1 cellular context compared by ENCODE assay signal in genomic region chr1:31575373-31576140, GRCh38.
A peak's percentile ranks its signal among the peaks of the same experiment; 100 is the strongest.
TF ChIP-seq lines count a peak whose summit lies in the region.

No MANE protein-coding gene starts in this region.

TF ChIP-seq in HepG2, 621 proteins besides CTCF, POLR2A, EP300 and RAD21 (continued from another document and continues in another):
- TF ChIP-seq ZNF646 (CRISPR knock-in tag; IDR thresholded peaks at IDR 0.05), result no peak
- TF ChIP-seq ZNF768 (CRISPR knock-in tag; IDR thresholded peaks at IDR 0.05), result no peak
- no peak for TF ChIP-seq DNMT3B (CRISPR knock-in tag; conservative IDR thresholded peaks at IDR 0.05)
- TF ChIP-seq SMYD3 (CRISPR knock-in tag; IDR thresholded peaks at IDR 0.05), result no peak
- TF ChIP-seq ATF7-NPFF (CRISPR knock-in tag; IDR thresholded peaks at IDR 0.05; ENCODE audit: low read depth), result peak; percentile 72; the same call in 1 of the 2 replicates
- TF ChIP-seq RAD51 (IDR thresholded peaks at IDR 0.05; ENCODE audit: borderline replicate concordance), result no peak
- TF ChIP-seq KDM5B (CRISPR knock-in tag; IDR thresholded peaks at IDR 0.05; ENCODE audit: borderline replicate concordance), result no peak
- no peak for TF ChIP-seq ZNF367 (CRISPR knock-in tag; IDR thresholded peaks at IDR 0.05; ENCODE audit: borderline replicate concordance)
- TF ChIP-seq CHCHD3 (CRISPR knock-in tag; IDR thresholded peaks at IDR 0.05), result 0 out of 2 replicates have a peak, but pooled peaks have one; percentile 75
- peak; percentile 6; the same call in 1 of the 2 replicates for TF ChIP-seq HNF4G (IDR thresholded peaks at IDR 0.05; ENCODE audit: borderline replicate concordance, low read depth, low read length)
- TF ChIP-seq HNF4G (CRISPR knock-in tag; IDR thresholded peaks at IDR 0.05; ENCODE audit: borderline replicate concordance, low read depth), result no peak
- TF ChIP-seq ZNF562 (CRISPR knock-in tag; IDR thresholded peaks at IDR 0.05; ENCODE audit: borderline replicate concordance), result no peak
- peak; percentile 68 for TF ChIP-seq ZBTB21 (CRISPR knock-in tag; IDR thresholded peaks at IDR 0.05)
- no peak for TF ChIP-seq HNF1A (IDR thresholded peaks at IDR 0.05; ENCODE audit: low read depth)
- no peak; the same call in 1 of the 2 replicates for TF ChIP-seq HNF1A (CRISPR knock-in tag; IDR thresholded peaks at IDR 0.05; ENCODE audit: borderline replicate concordance)
- TF ChIP-seq SMAD9 (CRISPR knock-in tag; IDR thresholded peaks at IDR 0.05), result no peak
- TF ChIP-seq ZNF550 (CRISPR knock-in tag; IDR thresholded peaks at IDR 0.05; ENCODE audit: borderline replicate concordance), result no peak
- peak; percentile 91 for TF ChIP-seq ZFX (CRISPR knock-in tag; IDR thresholded peaks at IDR 0.05; ENCODE audit: low read depth)
- no peak for TF ChIP-seq FOXC1 (CRISPR knock-in tag; IDR thresholded peaks at IDR 0.05; ENCODE audit: borderline replicate concordance)
- peak; percentile 80 for TF ChIP-seq FOXP4 (CRISPR knock-in tag; IDR thresholded peaks at IDR 0.05)
- TF ChIP-seq ZNF337 (CRISPR knock-in tag; IDR thresholded peaks at IDR 0.05; ENCODE audit: borderline replicate concordance, low read depth), result no peak
- TF ChIP-seq U2AF1 (optimal IDR thresholded peaks at IDR 0.05; ENCODE audit: low read depth, low read length), result no peak
- peak; percentile 51; the same call in 1 of the 2 replicates for TF ChIP-seq PITX1 (CRISPR knock-in tag; IDR thresholded peaks at IDR 0.05)
- TF ChIP-seq YEATS2 (CRISPR knock-in tag; IDR thresholded peaks at IDR 0.05; ENCODE audit: borderline replicate concordance), result no peak
- TF ChIP-seq MAFK (conservative IDR thresholded peaks at IDR 0.05 in 1 of 2, IDR thresholded peaks at IDR 0.05 in 1 of 2; ENCODE audit: low read length in 2 of 2), result no peak
- TF ChIP-seq KLF9 (CRISPR knock-in tag; IDR thresholded peaks at IDR 0.05; ENCODE audit: low read depth), result no peak
- no peak for TF ChIP-seq MXD4 (CRISPR knock-in tag; IDR thresholded peaks at IDR 0.05)
- TF ChIP-seq JARID2 (CRISPR knock-in tag; IDR thresholded peaks at IDR 0.05; ENCODE audit: insufficient replicate concordance), result no peak
- TF ChIP-seq ELF1 (CRISPR knock-in tag; IDR thresholded peaks at IDR 0.05), result no peak
- TF ChIP-seq KLF16 (CRISPR knock-in tag; IDR thresholded peaks at IDR 0.05), result no peak
- 0 out of 2 replicates have a peak, but pooled peaks have one; percentile 9 for TF ChIP-seq PRMT3 (CRISPR knock-in tag; IDR thresholded peaks at IDR 0.05; ENCODE audit: borderline replicate concordance, low read depth)
- TF ChIP-seq ETV5 (CRISPR knock-in tag; IDR thresholded peaks at IDR 0.05; ENCODE audit: borderline replicate concordance), result peak; percentile 74
- no peak for TF ChIP-seq HNRNPUL1 (IDR thresholded peaks at IDR 0.05; ENCODE audit: low read depth, low read length)
- no peak for TF ChIP-seq ZBTB10 (CRISPR knock-in tag; IDR thresholded peaks at IDR 0.05; ENCODE audit: borderline replicate concordance)
- peak; percentile 79 for TF ChIP-seq ZNF687 (CRISPR knock-in tag; IDR thresholded peaks at IDR 0.05)
- TF ChIP-seq NAIF1 (CRISPR knock-in tag; IDR thresholded peaks at IDR 0.05; ENCODE audit: borderline replicate concordance), result no peak
- TF ChIP-seq CREB1 (IDR thresholded peaks at IDR 0.05), result no peak
- peak; percentile 87 for TF ChIP-seq CREB1 (CRISPR knock-in tag; IDR thresholded peaks at IDR 0.05)
- TF ChIP-seq ZNF629 (CRISPR knock-in tag; conservative IDR thresholded peaks at IDR 0.05), result no peak
- no peak for TF ChIP-seq POGZ (CRISPR knock-in tag; IDR thresholded peaks at IDR 0.05)
- TF ChIP-seq ASH2L (IDR thresholded peaks at IDR 0.05; ENCODE audit: insufficient read length, low read depth, low read length), result peak; percentile 29
- TF ChIP-seq ZNF704 (CRISPR knock-in tag; IDR thresholded peaks at IDR 0.05; ENCODE audit: borderline replicate concordance), result no peak
